In the genomic region with DNA sequence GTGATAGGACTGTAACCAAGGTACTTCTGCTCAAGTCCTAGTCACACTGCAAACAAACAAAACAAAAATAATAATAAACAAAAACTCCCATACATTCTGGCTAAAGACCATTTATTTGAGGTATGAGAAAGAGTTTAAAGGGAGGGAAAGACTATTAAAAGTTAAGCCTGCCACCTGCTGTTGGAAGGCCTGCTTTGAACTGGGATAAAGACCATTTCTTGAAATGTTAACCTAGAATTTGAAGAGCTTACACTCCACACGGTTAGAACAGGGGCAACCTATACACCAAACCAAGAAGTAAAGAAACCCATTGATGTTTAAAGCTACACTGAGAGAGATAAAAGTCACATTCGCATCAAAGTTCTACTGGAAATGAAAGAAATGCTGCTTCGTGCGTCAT, we compare ENCODE assay signal across 10 cellular contexts.
DNase-seq lines count a peak whose midpoint lies in the region; ATAC-seq, FAIRE-seq and TF ChIP-seq lines count a peak whose summit lies in the region.
"Had no signal": no experiment of that assay in that cellular context is flagged by ENCODE, and none has a peak within 500 bp of the region (broad histone marks: within the 10 kb centered on the region; RNA-seq: fewer than 3 reads in every experiment).

No MANE protein-coding gene starts in this region.

- POLR2A ChIA-PET in A549 (lab: Yijun Ruan, JAX), result no interaction called here

- peak; percentile 44 to 52 for TF ChIP-seq RAD21 in A549 (conservative IDR thresholded peaks at IDR 0.05 in 1 of 2, IDR thresholded peaks at IDR 0.05 in 1 of 2)

- 66% methylated on average over 4 of the region's 4 CpGs for whole genome bisulfite sequencing in A549 (ENCODE audit: missing lambda C conversion rate)

- TF ChIP-seq EP300 in A549 (IDR thresholded peaks at IDR 0.05), result no peak

- CTCF ChIA-PET in A549 (lab: Yijun Ruan, JAX), result interaction anchor here (0.7 to 1.2 kb wide), 4 partner anchors 20 to 427 kb away, joined by 3 to 5 read pairs (median 4); no protein-coding TSS in a partner anchor

- ATAC-seq in A549, result peak in 1 of 2 experiments; percentile 35; a peak in 2 of 6 replicates

- peaks cover 17% of the 10 kb centered on the region for H3K36me3 ChIP-seq in SK-N-MC (ENCODE audit: insufficient read depth, low read length)

- peak overlapping the region; percentile 35; the same call in 2 of the 3 replicates for H3K4me2 ChIP-seq in A549

- no peak for DNase-seq in A549 (ENCODE audit: low read depth in 1 of 2, low spot score in 1 of 2)
- DNase-seq in ELR (ENCODE audit: low read depth), result peak; percentile 50
- DNase-seq in SK-N-MC (ENCODE audit: low read depth, low spot score), result no peak
- peak; percentile 45 for DNase-seq in fibroblast of mammary gland (ENCODE audit: low read depth)
- DNase-seq in GOT3 (lab: John Stamatoyannopoulos, UW), result no peak
- no peak for DNase-seq in stimulated activated CD4-positive, alpha-beta T cell treated with anti-CD3 and anti-CD28 coated beads, Interleukin-12 subunit alpha, Interleukin-12 subunit beta, amount 100 ng/mL, for 4 hours
- DNase-seq in MV-4-11 (lab: John Stamatoyannopoulos, UW), result no peak
- DNase-seq in NCI-H1436 treated with DMSO at 0.1 percent for 48 hours (lab: John Stamatoyannopoulos, UW), result no peak
- DNase-seq: islet precursor cell, MG63 had no signal

- TF ChIP-seq CTCF in A549 (IDR thresholded peaks at IDR 0.05), result peak; percentile 33
- TF ChIP-seq CTCF in fibroblast of mammary gland (conservative IDR thresholded peaks at IDR 0.05; ENCODE audit: control insufficient read depth, insufficient read depth, low read depth, low read length), result peak; percentile 39

- H3K9me3 ChIP-seq in A549 (no peaks in the 10 kb centered on the region), SK-N-MC (ENCODE audit: low read depth, low read length) (no peaks in the 10 kb centered on the region)
- H3K9me3 ChIP-seq: MG63 had no signal

- peaks cover 50% of the 10 kb centered on the region for H3K4me1 ChIP-seq in A549

- H3K27ac ChIP-seq in A549 (peak overlapping the region; percentile 44 to 61; a peak in 3 of 6 replicates), SK-N-MC (no peak overlapping the region)

- peak overlapping the region; percentile 37 for H3K9ac ChIP-seq in SK-N-MC (ENCODE audit: insufficient read length)

- H3K4me3 ChIP-seq in A549 (no peak overlapping the region), SK-N-MC (no peak overlapping the region), fibroblast of mammary gland (ENCODE audit: control insufficient read depth, low read depth, low read length) (no peak overlapping the region)
- H3K4me3 ChIP-seq: MG63 had no signal

- no peak for TF ChIP-seq POLR2A in A549 (IDR thresholded peaks at IDR 0.05; ENCODE audit: low read length)

- FAIRE-seq in A549 (lab: Jason Lieb, UNC), result no peak

TF ChIP-seq in A549, 52 proteins besides CTCF, POLR2A, EP300 and RAD21:
- TF ChIP-seq CHD2 (IDR thresholded peaks at IDR 0.05; ENCODE audit: low read length, partially characterized antibody), result no peak
- peak; percentile 53 for TF ChIP-seq SMC3 (IDR thresholded peaks at IDR 0.05)
- no peak for TF ChIP-seq CBX2 (IDR thresholded peaks at IDR 0.05; ENCODE audit: borderline replicate concordance, low read depth)

Comparison
In these comparisons a context has a peak if more than half of its experiments do, and no peak if none do; other contexts are left out.
1. DNase-seq: peak in ELR (single experiment) and fibroblast of mammary gland (single experiment); none in A549 (0 of 2), SK-N-MC (single experiment), GOT3 (single experiment), stimulated activated CD4-positive, alpha-beta T cell treated with anti-CD3 and anti-CD28 coated beads, Interleukin-12 subunit alpha, Interleukin-12 subunit beta, amount 100 ng/mL, for 4 hours (single experiment), MV-4-11 (single experiment) and NCI-H1436 treated with DMSO at 0.1 percent for 48 hours (single experiment).